Comparison of ENCODE assay signal across 29 cellular contexts in the genomic region with DNA sequence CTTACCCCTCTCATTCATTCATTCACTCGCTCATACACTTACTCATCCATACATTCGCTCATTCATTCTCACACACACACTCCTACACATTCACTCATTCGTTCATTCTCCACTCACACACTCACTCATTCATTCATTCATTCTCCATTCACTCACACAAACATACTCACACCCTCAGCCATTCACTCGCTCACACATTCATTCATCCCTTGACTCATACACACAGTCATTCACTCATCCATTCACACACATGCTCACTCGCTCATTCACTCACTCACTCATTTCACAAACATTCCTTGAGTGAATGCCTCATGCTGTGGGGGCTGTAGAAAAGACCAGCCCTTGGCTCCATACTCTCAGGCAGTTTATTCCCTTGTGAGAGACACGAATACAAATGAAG.
DNase-seq lines count a peak whose midpoint lies in the region; ATAC-seq and TF ChIP-seq lines count a peak whose summit lies in the region.
"Had no signal": no experiment of that assay in that cellular context is flagged by ENCODE, and none has a peak within 500 bp of the region (broad histone marks: within the 10 kb centered on the region; RNA-seq: fewer than 3 reads in every experiment).

No MANE protein-coding gene starts in this region.

- no peak overlapping the region for H2BK5ac ChIP-seq in neuronal stem cell (ENCODE audit: low read length)

- H2AFZ ChIP-seq in PC-3 (ENCODE audit: low read length) (no peak overlapping the region), mammary epithelial cell (ENCODE audit: low read depth, low read length) (no peak overlapping the region), neuronal stem cell (ENCODE audit: low read length) (no peak overlapping the region)

- no peak overlapping the region for H2BK120ac ChIP-seq in neuronal stem cell (ENCODE audit: low read depth, low read length)

- H3K4me2 ChIP-seq in PC-3 (ENCODE audit: low read length) (no peak overlapping the region), mammary epithelial cell (ENCODE audit: insufficient read depth, low read depth, low read length) (no peak overlapping the region), neuronal stem cell (ENCODE audit: insufficient read depth, low read length, poor library complexity, severe bottlenecking) (peak overlapping the region; percentile 11)

- no peak for ATAC-seq in PC-3
- ATAC-seq: left colon, natural killer cell had no signal

- H3K9me3 ChIP-seq in PC-3 (ENCODE audit: low read length) = no peaks in the 10 kb centered on the region
- H3K9me3 ChIP-seq in mammary epithelial cell (replicated peaks; ENCODE audit: insufficient read depth, low read length) = no peaks in the 10 kb centered on the region
- H3K9me3 ChIP-seq in neuronal stem cell (replicated peaks in 1 of 2; ENCODE audit: control insufficient read depth in 2 of 2, insufficient read depth in 1 of 2, low read depth in 1 of 2, low read length in 2 of 2) = no peaks in the 10 kb centered on the region
- no peaks in the 10 kb centered on the region for H3K9me3 ChIP-seq in uterus
- H3K9me3 ChIP-seq: esophagus squamous epithelium, ovary, sigmoid colon, thyroid gland had no signal

- H3K27ac ChIP-seq in PC-3 (ENCODE audit: low read length) = no peak overlapping the region
- H3K27ac ChIP-seq in mammary epithelial cell (ENCODE audit: insufficient read depth, low read depth, low read length) = no peak overlapping the region
- no peak overlapping the region for H3K27ac ChIP-seq in neuronal stem cell (replicated peaks; ENCODE audit: low read length)
- no peak overlapping the region for H3K27ac ChIP-seq in uterus
- H3K27ac ChIP-seq: esophagus squamous epithelium, ovary, sigmoid colon, thyroid gland had no signal

- BruUV-seq in PC-3 (replicated peaks; lab: Mats Ljungman, UMichigan) (no TSS peak), mammary epithelial cell (replicated peaks; lab: Mats Ljungman, UMichigan) (no TSS peak)

- H4K20me1 ChIP-seq in PC-3 (ENCODE audit: low read length) (no peaks in the 10 kb centered on the region), mammary epithelial cell (ENCODE audit: insufficient read depth, low read length) (no peaks in the 10 kb centered on the region)

- no peak overlapping the region for H3K4ac ChIP-seq in neuronal stem cell (ENCODE audit: low read length)

- H3K4me3 ChIP-seq in PC-3 (ENCODE audit: low read length) = no peak overlapping the region
- no peak overlapping the region for H3K4me3 ChIP-seq in mammary epithelial cell (replicated peaks in 1 of 3; ENCODE audit: insufficient read depth in 1 of 3, low read depth in 2 of 3, low read length in 3 of 3)
- H3K4me3 ChIP-seq in neuronal stem cell (ENCODE audit: low read length in 2 of 2) = no peak overlapping the region
- no peak overlapping the region for H3K4me3 ChIP-seq in uterus
- H3K4me3 ChIP-seq: esophagus squamous epithelium, ovary, sigmoid colon, thyroid gland had no signal

- TF ChIP-seq POLR2A in uterus (IDR thresholded peaks at IDR 0.05) (no peak), erythroblast (IDR thresholded peaks at IDR 0.05; ENCODE audit: low read length) (no peak)

- H3K9me2 ChIP-seq in PC-3 (replicated peaks; ENCODE audit: low read length) = no peaks in the 10 kb centered on the region

- WGBS in mammary epithelial cell (ENCODE audit: low coverage, missing lambda C conversion rate) = 63% methylated on average over 6 of the region's 6 CpGs
- WGBS in neuronal stem cell (ENCODE audit: extremely low coverage in 2 of 2, insufficient read length in 2 of 2, insufficient replicate concordance in 1 of 2), 2 donors = 98 to 100% methylated on average over 2 to 4 of the region's 6 CpGs

- CTCF ChIA-PET in PC-3 (lab: Charles Lee) (no interaction called here), mammary epithelial cell (lab: Charles Lee; ENCODE audit: low non-redundant PET) (no interaction called here)

- no peaks in the 10 kb centered on the region for H3K27me3 ChIP-seq in PC-3 (ENCODE audit: low read length)
- no peaks in the 10 kb centered on the region for H3K27me3 ChIP-seq in mammary epithelial cell (ENCODE audit: insufficient read depth, low read length)
- peaks cover 0 to 8% (median 0%) of the 10 kb centered on the region in 3 experiments for H3K27me3 ChIP-seq in neuronal stem cell (ENCODE audit: control insufficient read depth in 3 of 3, insufficient read depth in 3 of 3, low read depth in 1 of 3, low read length in 3 of 3)
- no peaks in the 10 kb centered on the region for H3K27me3 ChIP-seq in uterus
- H3K27me3 ChIP-seq: esophagus squamous epithelium, ovary, sigmoid colon, thyroid gland had no signal

- H3K79me2 ChIP-seq in PC-3 (ENCODE audit: low read length) (no peaks in the 10 kb centered on the region), mammary epithelial cell (ENCODE audit: insufficient read depth, low read length) (no peaks in the 10 kb centered on the region)

- dilution Hi-C loops in mammary epithelial cell (cut with HindIII; ENCODE audit: low sequenced_read_pairs) = no loop called here

- H3K4me1 ChIP-seq in PC-3 (ENCODE audit: insufficient read depth, low read length) (peaks cover 8% of the 10 kb centered on the region; the same call in 1 of the 2 replicates), mammary epithelial cell (ENCODE audit: insufficient read depth, low read length) (no peaks in the 10 kb centered on the region), neuronal stem cell (ENCODE audit: control insufficient read depth in 2 of 2, insufficient read depth in 1 of 2, low read depth in 1 of 2, low read length in 2 of 2) (no peaks in the 10 kb centered on the region), uterus (no peaks in the 10 kb centered on the region)
- H3K4me1 ChIP-seq: esophagus squamous epithelium, sigmoid colon, thyroid gland had no signal

- H4K91ac ChIP-seq in neuronal stem cell (ENCODE audit: low read depth, low read length, poor library complexity) = no peak overlapping the region

- H2BK15ac ChIP-seq in neuronal stem cell (ENCODE audit: low read length) = no peak overlapping the region

- no peaks in the 10 kb centered on the region for H3K79me1 ChIP-seq in neuronal stem cell (ENCODE audit: low read depth, low read length)

- H3K14ac ChIP-seq in neuronal stem cell (ENCODE audit: low read length) = no peak overlapping the region

- intact Hi-C loops in PC-3 (cut with micrococcal nuclease) (no loop called here), mammary epithelial cell (cut with micrococcal nuclease) (no loop called here), uterus (cut with DNase I; ENCODE audit: low total_unique reads) (no loop called here)

- TF ChIP-seq CTCF in PC-3 (conservative IDR thresholded peaks at IDR 0.05; ENCODE audit: low read depth, low read length) (no peak), mammary epithelial cell (conservative IDR thresholded peaks at IDR 0.05 in 1 of 2, IDR thresholded peaks at IDR 0.05 in 1 of 2; ENCODE audit: extremely low read depth in 1 of 2, insufficient read depth in 1 of 2, low read depth in 1 of 2, low read length in 2 of 2) (no peak), uterus (IDR thresholded peaks at IDR 0.05) (no peak)

- no peak overlapping the region for H2BK12ac ChIP-seq in neuronal stem cell (ENCODE audit: low read length)

- no peak overlapping the region for H3K18ac ChIP-seq in neuronal stem cell (ENCODE audit: low read length)

- H3F3A ChIP-seq in PC-3 (ENCODE audit: low read length, unreplicated experiment) = no peaks in the 10 kb centered on the region

- H3K36me3 ChIP-seq in PC-3 (ENCODE audit: low read depth, low read length) (no peaks in the 10 kb centered on the region), mammary epithelial cell (ENCODE audit: insufficient read depth, low read length) (no peaks in the 10 kb centered on the region), neuronal stem cell (replicated peaks in 1 of 2; ENCODE audit: control insufficient read depth in 2 of 2, insufficient read depth in 2 of 2, low read length in 2 of 2) (no peaks in the 10 kb centered on the region), uterus (no peaks in the 10 kb centered on the region)
- H3K36me3 ChIP-seq: esophagus squamous epithelium, ovary, sigmoid colon, thyroid gland had no signal

- POLR2A ChIA-PET in PC-3 (lab: Charles Lee; ENCODE audit: unreplicated experiment) = no interaction called here

- in situ Hi-C loops in mammary epithelial cell (cut with MboI; ENCODE audit: low sequenced_read_pairs in 2 of 2) = loop anchor here in 1 of 2 donors (25.0 kb wide), 1 partner anchor 250 kb away; no protein-coding TSS in a partner anchor

- no peak overlapping the region for H3K23ac ChIP-seq in neuronal stem cell (ENCODE audit: low read depth, low read length, poor library complexity)

- no peak overlapping the region for H2AK5ac ChIP-seq in neuronal stem cell (ENCODE audit: low read depth, low read length)

- H4K8ac ChIP-seq in neuronal stem cell (ENCODE audit: low read depth, low read length) = no peak overlapping the region

- H3K9ac ChIP-seq in PC-3 (ENCODE audit: low read length) = no peak overlapping the region
- H3K9ac ChIP-seq in mammary epithelial cell (ENCODE audit: insufficient read depth, low read length) = no peak overlapping the region
- no peak overlapping the region for H3K9ac ChIP-seq in neuronal stem cell (ENCODE audit: low read depth, low read length, poor library complexity)

- DNase-seq in ELR (ENCODE audit: low read depth) (peak; percentile 61), PC-3 (peak; percentile 58), mammary epithelial cell (peak; percentile 14), neuronal stem cell (ENCODE audit: low spot score) (no peak), SHP77 treated with DMSO at 0.1 percent for 48 hours (lab: John Stamatoyannopoulos, UW) (no peak), uterus (no peak), LoVo (ENCODE audit: low spot score) (no peak), erythroblast (lab: John Stamatoyannopoulos, UW) (no peak)
- DNase-seq: activated CD4-positive, alpha-beta T cell treated with anti-CD3 and anti-CD28 coated beads, Interleukin-2, amount 50 U/mL, for 1 hour; activated CD8-positive, alpha-beta memory T cell treated with anti-CD3 and anti-CD28 coated beads, Interleukin-2, amount 50 U/mL, for 4 hours; activated gamma-delta T cell; amniotic stem cell; CD4-positive, alpha-beta memory T cell; DMS153; effector CD8-positive, alpha-beta T cell; esophagus squamous epithelium; GOT3; natural killer cell; NCI-H1105 treated with DMSO at 0.1 percent for 48 hours; NCI-H2107; NCI-H526 treated with DMSO at 0.1 percent for 48 hours; ovary; SIG-M5; sigmoid colon; stimulated activated CD4-positive, alpha-beta T cell treated with anti-CD3 and anti-CD28 coated beads, Interleukin-2, amount 100 ng/mL, for 24 hours; stimulated activated naive CD4-positive, alpha-beta T cell; T-helper 1 cell; thyroid gland had no signal

Comparison
In these comparisons a context has a peak if more than half of its experiments do, and no peak if none do; other contexts are left out.
1. DNase-seq: peak in ELR (single experiment), PC-3 (single experiment) and mammary epithelial cell (single experiment); none in neuronal stem cell (single experiment), SHP77 treated with DMSO at 0.1 percent for 48 hours (single experiment), uterus (0 of 2), LoVo (single experiment) and erythroblast (0 of 2).